ENCODE assay signal across 14 cellular contexts in genomic region chr12:113233967-113234366, GRCh38. TPM values are rescaled to one million over a fixed set of nuclear protein-coding genes. Genes with fewer than 3 reads are reported as not detected.
DNase-seq lines count a peak whose midpoint lies in the region; ATAC-seq, FAIRE-seq and TF ChIP-seq lines count a peak whose summit lies in the region.
"Had no signal": no experiment of that assay in that cellular context is flagged by ENCODE, and none has a peak within 500 bp of the region (broad histone marks: within the 10 kb centered on the region; RNA-seq: fewer than 3 reads in every experiment).

No MANE protein-coding gene starts in this region.

- CTCF ChIA-PET in Caco-2 (lab: Charles Lee) = no interaction called here

- H3K27me3 Mint-ChIP-seq in Caco-2 (ENCODE audit: insufficient read depth, unreplicated experiment) = no peaks in the 10 kb centered on the region
- no peaks in the 10 kb centered on the region for H3K27me3 Mint-ChIP-seq in central memory CD8-positive, alpha-beta T cell

- peaks cover 58% of the 10 kb centered on the region for H3K36me3 Mint-ChIP-seq in Caco-2 (ENCODE audit: insufficient read depth, unreplicated experiment)
- peaks cover 3% of the 10 kb centered on the region for H3K36me3 Mint-ChIP-seq in central memory CD8-positive, alpha-beta T cell (ENCODE audit: insufficient read depth)

- no peak for TF ChIP-seq CTCF in Caco-2 (IDR thresholded peaks at IDR 0.05; ENCODE audit: insufficient read depth in 1 of 2, low read depth in 1 of 2, low read length in 1 of 2, severe bottlenecking in 1 of 2, unreplicated experiment in 1 of 2)
- no peak for TF ChIP-seq CTCF in hepatocyte (IDR thresholded peaks at IDR 0.05; ENCODE audit: poor library complexity)

- no peaks in the 10 kb centered on the region for H3K9me2 ChIP-seq in hepatocyte (replicated peaks; ENCODE audit: insufficient read depth)

- intact Hi-C loops in Caco-2 (cut with micrococcal nuclease; ENCODE audit: unreplicated experiment) (no loop called here), posterior vena cava (cut with DNase I) (no loop called here)

- H3K4me1 ChIP-seq in BLaER1 treated with 17β-estradiol and CSF1 and Interleukin-3, amounts not matched to agents 10 nM and 100 nM = peaks cover 49 to 100% (median 65%) of the 10 kb centered on the region in 10 experiments
- H3K4me1 ChIP-seq in Caco-2 = peaks cover 54% of the 10 kb centered on the region
- H3K4me1 ChIP-seq in hepatocyte (ENCODE audit: insufficient read depth) = peaks cover 29% of the 10 kb centered on the region

- no peaks in the 10 kb centered on the region for H3K9me3 Mint-ChIP-seq in Caco-2 (ENCODE audit: unreplicated experiment)
- H3K9me3 Mint-ChIP-seq in central memory CD8-positive, alpha-beta T cell = no peaks in the 10 kb centered on the region
- H3K9me3 Mint-ChIP-seq: T-helper 2 cell treated with Interferon-gamma antibody and Interleukin-4, amounts not matched to agents 5 μg/mL and 100 μg/mL, for 36 hours had no signal

- H3K27me3 ChIP-seq in BLaER1 treated with 17β-estradiol and CSF1 and Interleukin-3, amounts not matched to agents 10 nM and 100 nM = peaks cover 0 to 44% (median 28%) of the 10 kb centered on the region in 11 experiments; a peak in 12 of 22 replicates
- no peaks in the 10 kb centered on the region for H3K27me3 ChIP-seq in Caco-2 (replicated peaks; ENCODE audit: control insufficient read depth, insufficient read depth, low read length)
- no peaks in the 10 kb centered on the region for H3K27me3 ChIP-seq in hepatocyte
- H3K27me3 ChIP-seq: cardiac muscle cell, testis had no signal

- H3K36me3 ChIP-seq in BLaER1 treated with 17β-estradiol and CSF1 and Interleukin-3, amounts not matched to agents 10 nM and 100 nM = peaks cover 0 to 82% (median 0%) of the 10 kb centered on the region in 11 experiments; a peak in 9 of 22 replicates
- peaks cover 17% of the 10 kb centered on the region for H3K36me3 ChIP-seq in Caco-2 (ENCODE audit: control insufficient read depth, insufficient read depth, low read length)
- H3K36me3 ChIP-seq in hepatocyte (replicated peaks; ENCODE audit: insufficient read depth, low read depth) = no peaks in the 10 kb centered on the region
- H3K36me3 ChIP-seq: cardiac muscle cell had no signal

- peaks cover 0 to 60% (median 0%) of the 10 kb centered on the region in 11 experiments; a peak in 7 of 22 replicates for H4K20me1 ChIP-seq in BLaER1 treated with 17β-estradiol and CSF1 and Interleukin-3, amounts not matched to agents 10 nM and 100 nM
- H4K20me1 ChIP-seq in hepatocyte (ENCODE audit: insufficient read depth, poor library complexity, severe bottlenecking) = no peaks in the 10 kb centered on the region

- peak overlapping the region in 1 of 11 experiments; percentile 65; a peak in 1 of 22 replicates for H3K9ac ChIP-seq in BLaER1 treated with 17β-estradiol and CSF1 and Interleukin-3, amounts not matched to agents 10 nM and 100 nM

- BruUV-seq in Caco-2 (replicated peaks; lab: Mats Ljungman, UMichigan) = no TSS peak

- DNase-seq in Caco-2 (no peak), posterior vena cava (ENCODE audit: low spot score) (peak; percentile 4), DMS114 treated with DMSO at 0.1 percent for 48 hours (lab: John Stamatoyannopoulos, UW; ENCODE audit: unreplicated experiment) (no peak), hepatocyte (ENCODE audit: low spot score) (no peak), GM12891 (ENCODE audit: insufficient read length, low spot score) (no peak), left lobe of liver (ENCODE audit: low spot score) (no peak)
- no peak for DNase-seq in central memory CD8-positive, alpha-beta T cell (ENCODE audit: low spot score in 2 of 2)
- DNase-seq: midbrain, occipital lobe, testis had no signal

- no peak for FAIRE-seq in GM12891 (lab: Jason Lieb, UNC)
- FAIRE-seq: H54 had no signal

- H2AFZ ChIP-seq in hepatocyte = no peak overlapping the region

- H3K4me1 Mint-ChIP-seq in Caco-2 (ENCODE audit: low read depth, unreplicated experiment) = peaks cover 42% of the 10 kb centered on the region
- H3K4me1 Mint-ChIP-seq in central memory CD8-positive, alpha-beta T cell = peaks cover 24% of the 10 kb centered on the region

- no peaks in the 10 kb centered on the region for H3K79me2 ChIP-seq in hepatocyte

- ATAC-seq in central memory CD8-positive, alpha-beta T cell (replicated peaks; ENCODE audit: extremely low read depth, poor library complexity, severe bottlenecking) = no peak
- no peak for ATAC-seq in left lobe of liver

- peak overlapping the region; percentile 66 for H3K27ac Mint-ChIP-seq in Caco-2 (ENCODE audit: unreplicated experiment)
- H3K27ac Mint-ChIP-seq in central memory CD8-positive, alpha-beta T cell (ENCODE audit: low read depth) = peak overlapping the region; percentile 70

- peak overlapping the region in 10 of 11 experiments; percentile 64 to 98 (median 80); a peak in 16 of 22 replicates for H3K4me2 ChIP-seq in BLaER1 treated with 17β-estradiol and CSF1 and Interleukin-3, amounts not matched to agents 10 nM and 100 nM
- H3K4me2 ChIP-seq in hepatocyte = no peak overlapping the region

- WGBS in hepatocyte (ENCODE audit: low lambda C conversion rate, missing lambda C conversion rate) = 99% methylated on average over 4 of the region's 4 CpGs

- H3K9me3 ChIP-seq in BLaER1 treated with 17β-estradiol and CSF1 and Interleukin-3, amounts not matched to agents 10 nM and 100 nM (replicated peaks in 1 of 11) = peaks cover 0 to 7% (median 0%) of the 10 kb centered on the region in 11 experiments; a peak in 5 of 22 replicates
- H3K9me3 ChIP-seq in Caco-2 = no peaks in the 10 kb centered on the region
- no peaks in the 10 kb centered on the region for H3K9me3 ChIP-seq in hepatocyte (ENCODE audit: low read depth)
- H3K9me3 ChIP-seq: testis had no signal

- no peak overlapping the region for H3K4me3 Mint-ChIP-seq in Caco-2 (ENCODE audit: unreplicated experiment)
- no peak overlapping the region for H3K4me3 Mint-ChIP-seq in central memory CD8-positive, alpha-beta T cell

- peak overlapping the region in 3 of 11 experiments; percentile 57 to 81 (median 77); a peak in 4 of 22 replicates for H3K27ac ChIP-seq in BLaER1 treated with 17β-estradiol and CSF1 and Interleukin-3, amounts not matched to agents 10 nM and 100 nM
- H3K27ac ChIP-seq in hepatocyte = no peak overlapping the region
- H3K27ac ChIP-seq: cardiac muscle cell, testis had no signal

- no peak for TF ChIP-seq POLR2A in GM12891 (IDR thresholded peaks at IDR 0.05; ENCODE audit: low read depth, low read length)

- POLR2A ChIA-PET in Caco-2 (lab: Charles Lee) = no interaction called here

- H3K4me3 ChIP-seq in BLaER1 treated with 17β-estradiol and CSF1 and Interleukin-3, amounts not matched to agents 10 nM and 100 nM = no peak overlapping the region
- H3K4me3 ChIP-seq in Caco-2 (ENCODE audit: low read depth, low read length) (no peak overlapping the region), hepatocyte (no peak overlapping the region)
- H3K4me3 ChIP-seq: cardiac muscle cell, testis had no signal

TF ChIP-seq in GM12891, 5 proteins besides CTCF, POLR2A, EP300 and RAD21:
- TF ChIP-seq POLR2AphosphoS5 (IDR thresholded peaks at IDR 0.05; ENCODE audit: low read depth, low read length) (no peak), SPI1 (IDR thresholded peaks at IDR 0.05; ENCODE audit: low read depth, low read length) (no peak), TAF1 (IDR thresholded peaks at IDR 0.05; ENCODE audit: low read depth, low read length) (no peak)

RNA-seq across cellular contexts. Expression of gene TPCN1, which starts 12.7 kb away (rescaled TPM):
- total RNA-seq in Caco-2 (2022) (54.4 and 55.9 TPM in 2 replicates), posterior vena cava (10 to 100 TPM; 28.8 to 50.8 TPM), hepatocyte (16.9 and 20.1 TPM in 2 replicates), left lobe of liver (33.1 TPM)
- polyA plus RNA-seq in hepatocyte = 31.3 and 32.1 TPM in 2 replicates
- 16.4 TPM for polyA plus RNA-seq in GM12891 (2012; ENCODE audit: low read depth, missing spikeins)

RNA-seq across cellular contexts. Expression of gene RITA1, which starts 48.4 kb away (rescaled TPM):
- total RNA-seq in Caco-2 (2022) (32.7 and 33.6 TPM in 2 replicates), posterior vena cava (1 to 10 TPM; 6.6 to 9.7 TPM), hepatocyte (16.1 and 19.1 TPM in 2 replicates), left lobe of liver (28.4 TPM)
- polyA plus RNA-seq in hepatocyte = 15.7 and 26.9 TPM in 2 replicates
- 15.9 TPM for polyA plus RNA-seq in GM12891 (2012; ENCODE audit: low read depth, missing spikeins)

RNA-seq across cellular contexts. Expression of gene DDX54, which starts 48.7 kb away (rescaled TPM):
- 101 and 110 TPM in 2 replicates for total RNA-seq in Caco-2 (2022)
- 10 to 100 TPM; 37.0 to 47.6 TPM for total RNA-seq in posterior vena cava
- 32.3 and 52.6 TPM in 2 replicates for total RNA-seq in hepatocyte
- polyA plus RNA-seq in hepatocyte = 36.0 and 37.8 TPM in 2 replicates
- 48.2 TPM for polyA plus RNA-seq in GM12891 (2012; ENCODE audit: low read depth, missing spikeins)
- 33.5 TPM for total RNA-seq in left lobe of liver
